Comparison of ENCODE assay signal across 24 cellular contexts in genomic region chr12:131428086-131428685, GRCh38.
"Had no signal": no experiment of that assay in that cellular context is flagged by ENCODE, and none has a peak within 500 bp of the region (broad histone marks: within the 10 kb centered on the region; RNA-seq: fewer than 3 reads in every experiment).

No MANE protein-coding gene starts in this region.

- H3K9me3 ChIP-seq: pancreas, suprapubic skin had no signal

- H3K4me1 ChIP-seq: foreskin keratinocyte, pancreas, psoas muscle, right atrium auricular region, suprapubic skin, tibial nerve had no signal

- H3K27ac ChIP-seq: foreskin keratinocyte, hepatocyte, pancreas, psoas muscle, right atrium auricular region, suprapubic skin, tibial nerve had no signal

- H3K4me3 Mint-ChIP-seq: activated B cell treated with CpG ODN at 0.5 μM for 24 hours; activated CD4-positive, alpha-beta T cell treated with anti-CD3 and anti-CD28 coated beads for 36 hours; activated naive CD8-positive, alpha-beta T cell treated with anti-CD3 and anti-CD28 coated beads, Interleukin-2, amount 50 U/mL, for 24 hours; immature natural killer cell; naive thymus-derived CD8-positive, alpha-beta T cell; stimulated activated naive CD8-positive, alpha-beta T cell treated with anti-CD3 and anti-CD28 coated beads, Interleukin-15, amount 100 ng/mL, for 72 hours; T-helper 1 cell treated with Interleukin-12 subunit alpha and Interleukin-12 subunit beta and Interleukin-4 antibody, amounts not matched to agents 30 μg/mL and 1 μg/mL, for 36 hours had no signal

- H3K27me3 ChIP-seq: foreskin keratinocyte, pancreas, right atrium auricular region had no signal

- H3K27ac Mint-ChIP-seq: activated B cell treated with CpG ODN at 0.5 μM for 24 hours; activated CD4-positive, alpha-beta T cell treated with anti-CD3 and anti-CD28 coated beads for 36 hours; activated naive CD8-positive, alpha-beta T cell treated with anti-CD3 and anti-CD28 coated beads, Interleukin-2, amount 50 U/mL, for 24 hours; immature natural killer cell; naive thymus-derived CD8-positive, alpha-beta T cell; stimulated activated naive CD8-positive, alpha-beta T cell treated with anti-CD3 and anti-CD28 coated beads, Interleukin-15, amount 100 ng/mL, for 72 hours; T-helper 1 cell treated with Interleukin-12 subunit alpha and Interleukin-12 subunit beta and Interleukin-4 antibody, amounts not matched to agents 30 μg/mL and 1 μg/mL, for 36 hours had no signal

- H3K4me3 ChIP-seq: hepatocyte, pancreas, psoas muscle, right atrium auricular region, suprapubic skin, tibial nerve had no signal

- H3K4me2 ChIP-seq: hepatocyte had no signal

- H3K4me1 Mint-ChIP-seq: activated CD4-positive, alpha-beta T cell treated with anti-CD3 and anti-CD28 coated beads for 36 hours; activated naive CD8-positive, alpha-beta T cell treated with anti-CD3 and anti-CD28 coated beads, Interleukin-2, amount 50 U/mL, for 24 hours; immature natural killer cell; stimulated activated naive CD8-positive, alpha-beta T cell treated with anti-CD3 and anti-CD28 coated beads, Interleukin-15, amount 100 ng/mL, for 72 hours had no signal

- H3K36me3 ChIP-seq: pancreas, right atrium auricular region, suprapubic skin, tibial nerve had no signal

- DNase-seq: activated B cell treated with CpG ODN at 0.5 μM for 24 hours; activated CD4-positive, alpha-beta T cell treated with anti-CD3 and anti-CD28 coated beads for 36 hours; activated CD4-positive, alpha-beta T cell treated with anti-CD3 and anti-CD28 coated beads, Interleukin-2, amount 50 U/mL, for 4 hours; activated CD8-positive, alpha-beta memory T cell treated with anti-CD3 and anti-CD28 coated beads, Interleukin-2, amount 50 U/mL, for 48 hours; activated gamma-delta T cell; activated naive CD4-positive, alpha-beta T cell treated with anti-CD3 and anti-CD28 coated beads, Interleukin-2, amount 50 U/mL, for 16 hours; activated naive CD8-positive, alpha-beta T cell treated with anti-CD3 and anti-CD28 coated beads, Interleukin-2, amount 50 U/mL, for 24 hours; activated T-cell treated with anti-CD3 and anti-CD28 coated beads, Interleukin-2, amount 50 U/mL, for 48 hours; dermis blood vessel endothelial cell; effector CD8-positive, alpha-beta T cell; foreskin keratinocyte; immature natural killer cell; mesendoderm; pancreas; psoas muscle; stimulated activated CD4-positive, alpha-beta T cell treated with anti-CD3 and anti-CD28 coated beads, Interleukin-1b, Interleukin-23, amount 100 ng/mL, for 48 hours; stimulated activated naive CD8-positive, alpha-beta T cell treated with anti-CD3 and anti-CD28 coated beads, Interleukin-15, amount 100 ng/mL, for 72 hours; T1000 had no signal

- H3K79me2 ChIP-seq: hepatocyte had no signal

- ATAC-seq: activated CD4-positive, alpha-beta T cell treated with anti-CD3 and anti-CD28 coated beads for 36 hours; activated naive CD8-positive, alpha-beta T cell treated with anti-CD3 and anti-CD28 coated beads, Interleukin-2, amount 50 U/mL, for 24 hours; foreskin keratinocyte; naive thymus-derived CD8-positive, alpha-beta T cell; psoas muscle; stimulated activated naive CD8-positive, alpha-beta T cell treated with anti-CD3 and anti-CD28 coated beads, Interleukin-15, amount 100 ng/mL, for 72 hours had no signal

- H2AFZ ChIP-seq: hepatocyte had no signal
